Comparison of ENCODE assay signal across 2 cellular contexts in genomic region chr3:193874512-193874911, GRCh38.
TF ChIP-seq lines count a peak whose summit lies in the region.

No MANE protein-coding gene starts in this region.

TF ChIP-seq in HepG2, 621 proteins besides CTCF, POLR2A, EP300 and RAD21:
- TF ChIP-seq AKAP8 (CRISPR knock-in tag; IDR thresholded peaks at IDR 0.05): no peak
- TF ChIP-seq CEBPB (IDR thresholded peaks at IDR 0.05; ENCODE audit: borderline replicate concordance, low read depth, low read length): 0 out of 2 replicates have a peak, but pooled peaks have one; percentile 24
- TF ChIP-seq, protein P1, sequence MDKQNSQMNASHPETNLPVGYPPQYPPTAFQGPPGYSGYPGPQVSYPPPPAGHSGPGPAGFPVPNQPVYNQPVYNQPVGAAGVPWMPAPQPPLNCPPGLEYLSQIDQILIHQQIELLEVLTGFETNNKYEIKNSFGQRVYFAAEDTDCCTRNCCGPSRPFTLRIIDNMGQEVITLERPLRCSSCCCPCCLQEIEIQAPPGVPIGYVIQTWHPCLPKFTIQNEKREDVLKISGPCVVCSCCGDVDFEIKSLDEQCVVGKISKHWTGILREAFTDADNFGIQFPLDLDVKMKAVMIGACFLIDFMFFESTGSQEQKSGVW (CRISPR knock-in tag; IDR thresholded peaks at IDR 0.05; ENCODE audit: borderline replicate concordance): no peak
- no peak for TF ChIP-seq E2F1 (CRISPR knock-in tag; IDR thresholded peaks at IDR 0.05)

TF ChIP-seq in H1, 55 proteins besides CTCF, POLR2A, EP300 and RAD21:
- no peak for TF ChIP-seq CTBP2 (IDR thresholded peaks at IDR 0.05; ENCODE audit: borderline replicate concordance, insufficient read depth, insufficient read length, low read length)
- TF ChIP-seq TBP (IDR thresholded peaks at IDR 0.05; ENCODE audit: low read depth, low read length): no peak
- no peak for TF ChIP-seq HDAC2 (IDR thresholded peaks at IDR 0.05; ENCODE audit: borderline replicate concordance in 1 of 2, low read depth in 2 of 2, low read length in 2 of 2)
- TF ChIP-seq, protein P2, sequence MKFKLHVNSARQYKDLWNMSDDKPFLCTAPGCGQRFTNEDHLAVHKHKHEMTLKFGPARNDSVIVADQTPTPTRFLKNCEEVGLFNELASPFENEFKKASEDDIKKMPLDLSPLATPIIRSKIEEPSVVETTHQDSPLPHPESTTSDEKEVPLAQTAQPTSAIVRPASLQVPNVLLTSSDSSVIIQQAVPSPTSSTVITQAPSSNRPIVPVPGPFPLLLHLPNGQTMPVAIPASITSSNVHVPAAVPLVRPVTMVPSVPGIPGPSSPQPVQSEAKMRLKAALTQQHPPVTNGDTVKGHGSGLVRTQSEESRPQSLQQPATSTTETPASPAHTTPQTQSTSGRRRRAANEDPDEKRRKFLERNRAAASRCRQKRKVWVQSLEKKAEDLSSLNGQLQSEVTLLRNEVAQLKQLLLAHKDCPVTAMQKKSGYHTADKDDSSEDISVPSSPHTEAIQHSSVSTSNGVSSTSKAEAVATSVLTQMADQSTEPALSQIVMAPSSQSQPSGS (IDR thresholded peaks at IDR 0.05; ENCODE audit: low read length): no peak
- TF ChIP-seq NRF1 (IDR thresholded peaks at IDR 0.05; ENCODE audit: low read depth, low read length): no peak
- TF ChIP-seq, protein P3, sequence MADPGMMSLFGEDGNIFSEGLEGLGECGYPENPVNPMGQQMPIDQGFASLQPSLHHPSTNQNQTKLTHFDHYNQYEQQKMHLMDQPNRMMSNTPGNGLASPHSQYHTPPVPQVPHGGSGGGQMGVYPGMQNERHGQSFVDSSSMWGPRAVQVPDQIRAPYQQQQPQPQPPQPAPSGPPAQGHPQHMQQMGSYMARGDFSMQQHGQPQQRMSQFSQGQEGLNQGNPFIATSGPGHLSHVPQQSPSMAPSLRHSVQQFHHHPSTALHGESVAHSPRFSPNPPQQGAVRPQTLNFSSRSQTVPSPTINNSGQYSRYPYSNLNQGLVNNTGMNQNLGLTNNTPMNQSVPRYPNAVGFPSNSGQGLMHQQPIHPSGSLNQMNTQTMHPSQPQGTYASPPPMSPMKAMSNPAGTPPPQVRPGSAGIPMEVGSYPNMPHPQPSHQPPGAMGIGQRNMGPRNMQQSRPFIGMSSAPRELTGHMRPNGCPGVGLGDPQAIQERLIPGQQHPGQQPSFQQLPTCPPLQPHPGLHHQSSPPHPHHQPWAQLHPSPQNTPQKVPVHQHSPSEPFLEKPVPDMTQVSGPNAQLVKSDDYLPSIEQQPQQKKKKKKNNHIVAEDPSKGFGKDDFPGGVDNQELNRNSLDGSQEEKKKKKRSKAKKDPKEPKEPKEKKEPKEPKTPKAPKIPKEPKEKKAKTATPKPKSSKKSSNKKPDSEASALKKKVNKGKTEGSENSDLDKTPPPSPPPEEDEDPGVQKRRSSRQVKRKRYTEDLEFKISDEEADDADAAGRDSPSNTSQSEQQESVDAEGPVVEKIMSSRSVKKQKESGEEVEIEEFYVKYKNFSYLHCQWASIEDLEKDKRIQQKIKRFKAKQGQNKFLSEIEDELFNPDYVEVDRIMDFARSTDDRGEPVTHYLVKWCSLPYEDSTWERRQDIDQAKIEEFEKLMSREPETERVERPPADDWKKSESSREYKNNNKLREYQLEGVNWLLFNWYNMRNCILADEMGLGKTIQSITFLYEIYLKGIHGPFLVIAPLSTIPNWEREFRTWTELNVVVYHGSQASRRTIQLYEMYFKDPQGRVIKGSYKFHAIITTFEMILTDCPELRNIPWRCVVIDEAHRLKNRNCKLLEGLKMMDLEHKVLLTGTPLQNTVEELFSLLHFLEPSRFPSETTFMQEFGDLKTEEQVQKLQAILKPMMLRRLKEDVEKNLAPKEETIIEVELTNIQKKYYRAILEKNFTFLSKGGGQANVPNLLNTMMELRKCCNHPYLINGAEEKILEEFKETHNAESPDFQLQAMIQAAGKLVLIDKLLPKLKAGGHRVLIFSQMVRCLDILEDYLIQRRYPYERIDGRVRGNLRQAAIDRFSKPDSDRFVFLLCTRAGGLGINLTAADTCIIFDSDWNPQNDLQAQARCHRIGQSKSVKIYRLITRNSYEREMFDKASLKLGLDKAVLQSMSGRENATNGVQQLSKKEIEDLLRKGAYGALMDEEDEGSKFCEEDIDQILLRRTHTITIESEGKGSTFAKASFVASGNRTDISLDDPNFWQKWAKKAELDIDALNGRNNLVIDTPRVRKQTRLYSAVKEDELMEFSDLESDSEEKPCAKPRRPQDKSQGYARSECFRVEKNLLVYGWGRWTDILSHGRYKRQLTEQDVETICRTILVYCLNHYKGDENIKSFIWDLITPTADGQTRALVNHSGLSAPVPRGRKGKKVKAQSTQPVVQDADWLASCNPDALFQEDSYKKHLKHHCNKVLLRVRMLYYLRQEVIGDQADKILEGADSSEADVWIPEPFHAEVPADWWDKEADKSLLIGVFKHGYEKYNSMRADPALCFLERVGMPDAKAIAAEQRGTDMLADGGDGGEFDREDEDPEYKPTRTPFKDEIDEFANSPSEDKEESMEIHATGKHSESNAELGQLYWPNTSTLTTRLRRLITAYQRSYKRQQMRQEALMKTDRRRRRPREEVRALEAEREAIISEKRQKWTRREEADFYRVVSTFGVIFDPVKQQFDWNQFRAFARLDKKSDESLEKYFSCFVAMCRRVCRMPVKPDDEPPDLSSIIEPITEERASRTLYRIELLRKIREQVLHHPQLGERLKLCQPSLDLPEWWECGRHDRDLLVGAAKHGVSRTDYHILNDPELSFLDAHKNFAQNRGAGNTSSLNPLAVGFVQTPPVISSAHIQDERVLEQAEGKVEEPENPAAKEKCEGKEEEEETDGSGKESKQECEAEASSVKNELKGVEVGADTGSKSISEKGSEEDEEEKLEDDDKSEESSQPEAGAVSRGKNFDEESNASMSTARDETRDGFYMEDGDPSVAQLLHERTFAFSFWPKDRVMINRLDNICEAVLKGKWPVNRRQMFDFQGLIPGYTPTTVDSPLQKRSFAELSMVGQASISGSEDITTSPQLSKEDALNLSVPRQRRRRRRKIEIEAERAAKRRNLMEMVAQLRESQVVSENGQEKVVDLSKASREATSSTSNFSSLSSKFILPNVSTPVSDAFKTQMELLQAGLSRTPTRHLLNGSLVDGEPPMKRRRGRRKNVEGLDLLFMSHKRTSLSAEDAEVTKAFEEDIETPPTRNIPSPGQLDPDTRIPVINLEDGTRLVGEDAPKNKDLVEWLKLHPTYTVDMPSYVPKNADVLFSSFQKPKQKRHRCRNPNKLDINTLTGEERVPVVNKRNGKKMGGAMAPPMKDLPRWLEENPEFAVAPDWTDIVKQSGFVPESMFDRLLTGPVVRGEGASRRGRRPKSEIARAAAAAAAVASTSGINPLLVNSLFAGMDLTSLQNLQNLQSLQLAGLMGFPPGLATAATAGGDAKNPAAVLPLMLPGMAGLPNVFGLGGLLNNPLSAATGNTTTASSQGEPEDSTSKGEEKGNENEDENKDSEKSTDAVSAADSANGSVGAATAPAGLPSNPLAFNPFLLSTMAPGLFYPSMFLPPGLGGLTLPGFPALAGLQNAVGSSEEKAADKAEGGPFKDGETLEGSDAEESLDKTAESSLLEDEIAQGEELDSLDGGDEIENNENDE (IDR thresholded peaks at IDR 0.05; ENCODE audit: insufficient replicate concordance, low read length): no peak
- TF ChIP-seq BCL11A (IDR thresholded peaks at IDR 0.05; ENCODE audit: low read depth in 2 of 2, low read length in 2 of 2): no peak
- TF ChIP-seq CEBPB (IDR thresholded peaks at IDR 0.05; ENCODE audit: low read depth, low read length): no peak
- no peak for TF ChIP-seq KDM5A (IDR thresholded peaks at IDR 0.05; ENCODE audit: low read length)
- TF ChIP-seq, protein P4, sequence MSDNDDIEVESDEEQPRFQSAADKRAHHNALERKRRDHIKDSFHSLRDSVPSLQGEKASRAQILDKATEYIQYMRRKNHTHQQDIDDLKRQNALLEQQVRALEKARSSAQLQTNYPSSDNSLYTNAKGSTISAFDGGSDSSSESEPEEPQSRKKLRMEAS (IDR thresholded peaks at IDR 0.05): no peak
- TF ChIP-seq, protein P5, sequence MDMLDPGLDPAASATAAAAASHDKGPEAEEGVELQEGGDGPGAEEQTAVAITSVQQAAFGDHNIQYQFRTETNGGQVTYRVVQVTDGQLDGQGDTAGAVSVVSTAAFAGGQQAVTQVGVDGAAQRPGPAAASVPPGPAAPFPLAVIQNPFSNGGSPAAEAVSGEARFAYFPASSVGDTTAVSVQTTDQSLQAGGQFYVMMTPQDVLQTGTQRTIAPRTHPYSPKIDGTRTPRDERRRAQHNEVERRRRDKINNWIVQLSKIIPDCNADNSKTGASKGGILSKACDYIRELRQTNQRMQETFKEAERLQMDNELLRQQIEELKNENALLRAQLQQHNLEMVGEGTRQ (IDR thresholded peaks at IDR 0.05; ENCODE audit: low read length): no peak
- TF ChIP-seq RXRA (IDR thresholded peaks at IDR 0.05; ENCODE audit: insufficient read depth, low read depth, low read length): no peak
- TF ChIP-seq SIN3A (conservative IDR thresholded peaks at IDR 0.05 in 1 of 2, IDR thresholded peaks at IDR 0.05 in 1 of 2; ENCODE audit: low read depth in 1 of 2, low read length in 2 of 2): no peak
TF ChIP-seq in H1: peak in this region for 0.
